ENCODE assay signal across 20 cellular contexts in genomic region chr13:97719759-97720158, GRCh38.
"Had no signal": no experiment of that assay in that cellular context is flagged by ENCODE, and none has a peak within 500 bp of the region (broad histone marks: within the 10 kb centered on the region; RNA-seq: fewer than 3 reads in every experiment).

No MANE protein-coding gene starts in this region.

- DNase-seq: activated CD4-positive, alpha-beta memory T cell treated with anti-CD3 and anti-CD28 coated beads, Interleukin-2, amount 10 ng/mL, durations not matched to agents 7 days and 5 days; activated CD4-positive, alpha-beta T cell treated with anti-CD3 and anti-CD28 coated beads for 4 hours; activated effector memory CD4-positive, alpha-beta T cell treated with Interleukin-2 at 50 U/mL for 16 hours; activated naive CD4-positive, alpha-beta T cell treated with anti-CD3 and anti-CD28 coated beads, Interleukin-2, amount 50 U/mL, for 16 hours; activated T-cell treated with anti-CD3 and anti-CD28 coated beads, Interleukin-2, amount 50 U/mL, for 4 hours; central memory CD4-positive, alpha-beta T cell; esophagus squamous epithelium; foreskin fibroblast; head of caudate nucleus; left colon; mucosa of descending colon; naive thymus-derived CD8-positive, alpha-beta T cell; pancreas; retina; stimulated activated naive CD8-positive, alpha-beta T cell treated with anti-CD3 and anti-CD28 coated beads, Interleukin-15, Interleukin-2, amounts not matched to agents 100 U/mL and 50 U/mL, for 24 hours; T-helper 17 cell; transverse colon had no signal

- H3K4me1 ChIP-seq: esophagus squamous epithelium, pancreas, transverse colon had no signal

- H3K4me3 ChIP-seq: coronary artery, esophagus squamous epithelium, lung, mucosa of descending colon, pancreas, transverse colon had no signal

- FAIRE-seq: pancreas had no signal

- ATAC-seq: activated T-cell treated with anti-CD3 and anti-CD28 coated beads, Interleukin-2, amount 50 U/mL, for 4 hours; left colon; mucosa of descending colon; naive thymus-derived CD8-positive, alpha-beta T cell; pancreas; stimulated activated naive CD8-positive, alpha-beta T cell treated with anti-CD3 and anti-CD28 coated beads, Interleukin-15, Interleukin-2, amounts not matched to agents 100 U/mL and 50 U/mL, for 24 hours; T-helper 17 cell; WTC11 had no signal

- H3K27ac ChIP-seq: coronary artery, esophagus squamous epithelium, pancreas, transverse colon had no signal

- H3K36me3 ChIP-seq: esophagus squamous epithelium, pancreas, transverse colon had no signal

- H3K27me3 ChIP-seq: esophagus squamous epithelium, pancreas, transverse colon had no signal

- H3K9me3 ChIP-seq: esophagus squamous epithelium, mucosa of descending colon, pancreas, transverse colon had no signal
